22 cellular contexts compared by ENCODE assay signal in genomic region chr22:30883586-30884145, GRCh38.
"Had no signal": no experiment of that assay in that cellular context is flagged by ENCODE, and none has a peak within 500 bp of the region (broad histone marks: within the 10 kb centered on the region; RNA-seq: fewer than 3 reads in every experiment).

No MANE protein-coding gene starts in this region.

- H3K27ac ChIP-seq: Peyer's patch, RWPE1 had no signal

- ATAC-seq: activated T-helper 17 cell treated with anti-CD3 and anti-CD28 coated beads, Interleukin-2, amount 50 U/mL, for 72 hours; WTC11 had no signal

- H3K36me3 ChIP-seq: Peyer's patch had no signal

- DNase-seq: activated CD4-positive, alpha-beta T cell treated with anti-CD3 and anti-CD28 coated beads for 1 hour; activated CD4-positive, alpha-beta T cell treated with anti-CD3 and anti-CD28 coated beads, Interleukin-2, amount 10 ng/mL, durations not matched to agents 24 days and 14 days; activated CD4-positive, alpha-beta T cell treated with anti-CD3 and anti-CD28 coated beads, Interleukin-2, amount 50 U/mL, for 48 hours; activated gamma-delta T cell; activated naive CD4-positive, alpha-beta T cell treated with anti-CD3 and anti-CD28 coated beads for 36 hours; activated T-cell treated with anti-CD3 and anti-CD28 coated beads for 4 hours; activated T-cell treated with anti-CD3 and anti-CD28 coated beads, Interleukin-2, amount 50 U/mL, for 48 hours; amygdala; Karpas-422; MM.1S; NCI-H1105; NCI-H1436; NCI-H2029 treated with DMSO at 0.1 percent for 48 hours; NCI-H345; NCI-H510A; NCI-H526 treated with DMSO at 0.1 percent for 48 hours; NCI-H82; Peyer's patch; SHP77 treated with DMSO at 0.1 percent for 48 hours had no signal

- H3K4me3 ChIP-seq: Peyer's patch had no signal

- H3K9me3 ChIP-seq: Peyer's patch had no signal

- H3K27me3 ChIP-seq: Peyer's patch had no signal
